Comparison of ENCODE assay signal across 16 cellular contexts in the genomic region with DNA sequence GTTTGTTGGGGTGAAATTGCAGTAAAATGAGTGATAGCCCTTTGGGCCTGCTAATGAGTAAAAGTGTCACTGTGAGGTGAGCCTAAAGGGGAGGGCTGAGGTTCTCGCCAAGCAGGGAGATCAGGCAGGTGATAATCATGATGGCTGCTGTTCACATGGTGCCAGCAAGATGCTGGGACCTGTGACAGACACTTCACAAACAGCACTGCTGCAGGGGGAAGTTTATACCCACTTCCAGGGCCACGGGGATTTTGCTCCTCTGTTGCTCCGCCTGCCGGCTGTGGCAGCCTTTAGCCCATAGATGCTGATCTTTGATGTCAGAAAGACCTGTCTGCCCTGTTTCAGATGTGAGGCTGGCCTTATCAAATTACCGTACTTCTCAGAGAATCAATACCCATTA.
"Had no signal": no experiment of that assay in that cellular context is flagged by ENCODE, and none has a peak within 500 bp of the region (broad histone marks: within the 10 kb centered on the region; RNA-seq: fewer than 3 reads in every experiment).

No MANE protein-coding gene starts in this region.

- H3K27ac Mint-ChIP-seq: activated CD4-positive, alpha-beta T cell treated with anti-CD3 and anti-CD28 coated beads, Interleukin-2, amount 10 ng/mL, durations not matched to agents 7 days and 5 days; activated naive CD8-positive, alpha-beta T cell treated with anti-CD3 and anti-CD28 coated beads for 36 hours; activated T-helper 1 cell treated with anti-CD3 and anti-CD28 coated beads, Interleukin-12 subunit alpha, Interleukin-12 subunit beta, Interleukin-2, Interleukin-4 antibody, amounts not matched to agents 30 ng/mL and 10 ng/mL and 1 ng/mL, durations not matched to agents 14 hours and 24 hours and 36 hours; effector memory CD8-positive, alpha-beta T cell; immature natural killer cell; natural killer cell; stimulated activated memory B cell treated with anti-CD40 and anti-IgM and Interleukin-4, amounts not matched to agents 10 μg/mL and 1 μg/mL and 100 μg/mL, for 72 hours had no signal

- H3K9me3 ChIP-seq: heart left ventricle, thyroid gland, uterus had no signal

- H3K36me3 ChIP-seq: heart left ventricle, thyroid gland, uterus had no signal

- ATAC-seq: effector memory CD8-positive, alpha-beta T cell; heart left ventricle; natural killer cell; stimulated activated memory B cell treated with anti-CD40 and anti-IgM and Interleukin-4, amounts not matched to agents 10 μg/mL and 1 μg/mL and 100 μg/mL, for 72 hours had no signal

- H3K27me3 ChIP-seq: thyroid gland, uterus had no signal

- FAIRE-seq: frontal cortex had no signal

- H3K27ac ChIP-seq: heart left ventricle, thyroid gland, uterus had no signal

- H3K9me3 Mint-ChIP-seq: activated CD4-positive, alpha-beta T cell treated with anti-CD3 and anti-CD28 coated beads, Interleukin-2, amount 10 ng/mL, durations not matched to agents 7 days and 5 days; activated naive CD8-positive, alpha-beta T cell treated with anti-CD3 and anti-CD28 coated beads for 36 hours; activated T-helper 1 cell treated with anti-CD3 and anti-CD28 coated beads, Interleukin-12 subunit alpha, Interleukin-12 subunit beta, Interleukin-2, Interleukin-4 antibody, amounts not matched to agents 30 ng/mL and 10 ng/mL and 1 ng/mL, durations not matched to agents 14 hours and 24 hours and 36 hours; brain; central memory CD8-positive, alpha-beta T cell; effector memory CD8-positive, alpha-beta T cell; natural killer cell; stimulated activated memory B cell treated with anti-CD40 and anti-IgM and Interleukin-4, amounts not matched to agents 10 μg/mL and 1 μg/mL and 100 μg/mL, for 72 hours had no signal

- H3K4me1 Mint-ChIP-seq: activated CD4-positive, alpha-beta T cell treated with anti-CD3 and anti-CD28 coated beads, Interleukin-2, amount 10 ng/mL, durations not matched to agents 7 days and 5 days; activated naive CD8-positive, alpha-beta T cell treated with anti-CD3 and anti-CD28 coated beads for 36 hours; central memory CD8-positive, alpha-beta T cell; immature natural killer cell; natural killer cell; stimulated activated memory B cell treated with anti-CD40 and anti-IgM and Interleukin-4, amounts not matched to agents 10 μg/mL and 1 μg/mL and 100 μg/mL, for 72 hours had no signal

- H3K4me1 ChIP-seq: thyroid gland, uterus had no signal

- DNase-seq: activated CD4-positive, alpha-beta T cell treated with anti-CD3 and anti-CD28 coated beads, Interleukin-2, amount 10 ng/mL, durations not matched to agents 7 days and 5 days; activated naive CD8-positive, alpha-beta T cell treated with anti-CD3 and anti-CD28 coated beads for 36 hours; effector memory CD8-positive, alpha-beta T cell; heart left ventricle; immature natural killer cell; mesendoderm; natural killer cell; nucleus accumbens; stimulated activated CD4-positive, alpha-beta T cell treated with anti-CD3 and anti-CD28 coated beads, Interleukin-2, amount 100 ng/mL, for 48 hours; thyroid gland; uterus had no signal

- H3K4me3 ChIP-seq: heart left ventricle, thyroid gland, uterus had no signal

- H3K4me3 Mint-ChIP-seq: activated CD4-positive, alpha-beta T cell treated with anti-CD3 and anti-CD28 coated beads, Interleukin-2, amount 10 ng/mL, durations not matched to agents 7 days and 5 days; activated naive CD8-positive, alpha-beta T cell treated with anti-CD3 and anti-CD28 coated beads for 36 hours; activated T-helper 1 cell treated with anti-CD3 and anti-CD28 coated beads, Interleukin-12 subunit alpha, Interleukin-12 subunit beta, Interleukin-2, Interleukin-4 antibody, amounts not matched to agents 30 ng/mL and 10 ng/mL and 1 ng/mL, durations not matched to agents 14 hours and 24 hours and 36 hours; brain; central memory CD8-positive, alpha-beta T cell; effector memory CD8-positive, alpha-beta T cell; immature natural killer cell; natural killer cell; stimulated activated memory B cell treated with anti-CD40 and anti-IgM and Interleukin-4, amounts not matched to agents 10 μg/mL and 1 μg/mL and 100 μg/mL, for 72 hours had no signal

- H3K36me3 Mint-ChIP-seq: activated naive CD8-positive, alpha-beta T cell treated with anti-CD3 and anti-CD28 coated beads for 36 hours; brain; immature natural killer cell; natural killer cell; stimulated activated memory B cell treated with anti-CD40 and anti-IgM and Interleukin-4, amounts not matched to agents 10 μg/mL and 1 μg/mL and 100 μg/mL, for 72 hours had no signal
